In genomic region chr17:30570596-30571265, GRCh38 we compare ENCODE assay signal across 16 cellular contexts.
"Had no signal": no experiment of that assay in that cellular context is flagged by ENCODE, and none has a peak within 500 bp of the region (broad histone marks: within the 10 kb centered on the region; RNA-seq: fewer than 3 reads in every experiment).

No MANE protein-coding gene starts in this region.

- H3K4me2 ChIP-seq: smooth muscle cell had no signal

- H3K36me3 Mint-ChIP-seq: activated naive CD4-positive, alpha-beta T cell treated with anti-CD3 and anti-CD28 coated beads, Interleukin-2, amount 50 U/mL, for 24 hours; mesothelial cell of epicardium had no signal

- H3K36me3 ChIP-seq: adrenal gland, cardiac muscle cell, esophagus muscularis mucosa, right lobe of liver, transverse colon had no signal

- H3K27me3 ChIP-seq: adrenal gland, cardiac muscle cell, right lobe of liver, transverse colon had no signal

- H3K4me3 Mint-ChIP-seq: activated naive CD4-positive, alpha-beta T cell treated with anti-CD3 and anti-CD28 coated beads, Interleukin-2, amount 50 U/mL, for 24 hours; activated T-cell treated with anti-CD3 and anti-CD28 coated beads, Interleukin-2, amount 50 U/mL, for 24 hours; mesothelial cell of epicardium had no signal

- H3K27me3 Mint-ChIP-seq: activated T-cell treated with anti-CD3 and anti-CD28 coated beads, Interleukin-2, amount 50 U/mL, for 24 hours had no signal

- H3K4me1 ChIP-seq: adrenal gland, esophagus muscularis mucosa, right lobe of liver, transverse colon had no signal

- H3K9me3 ChIP-seq: adrenal gland, esophagus muscularis mucosa, right lobe of liver, transverse colon had no signal

- H3K4me1 Mint-ChIP-seq: activated naive CD4-positive, alpha-beta T cell treated with anti-CD3 and anti-CD28 coated beads, Interleukin-2, amount 50 U/mL, for 24 hours had no signal

- ATAC-seq: activated CD4-positive, CD25-positive, alpha-beta regulatory T cell treated with anti-CD3 and anti-CD28 coated beads, Interleukin-2, amount 50 U/mL, for 24 hours; right lobe of liver had no signal

- H3K4me3 ChIP-seq: adrenal gland, cardiac muscle cell, esophagus muscularis mucosa, right lobe of liver, smooth muscle cell, transverse colon had no signal

- DNase-seq: activated T-cell treated with anti-CD3 and anti-CD28 coated beads, Interleukin-2, amount 50 U/mL, for 24 hours; adrenal gland; hippocampal formation; kidney; right lobe of liver; stimulated activated CD4-positive, alpha-beta T cell treated with anti-CD3 and anti-CD28 coated beads, Interleukin-4, amount 100 ng/mL, for 4 hours; stimulated activated CD8-positive, alpha-beta memory T cell treated with anti-CD3 and anti-CD28 coated beads, Interleukin-4, amount 100 ng/mL, for 48 hours; stimulated activated naive CD4-positive, alpha-beta T cell treated with Interleukin-2 at 50 U/mL for 16 hours; substantia nigra; transverse colon had no signal

- H3K27ac Mint-ChIP-seq: activated naive CD4-positive, alpha-beta T cell treated with anti-CD3 and anti-CD28 coated beads, Interleukin-2, amount 50 U/mL, for 24 hours; activated T-cell treated with anti-CD3 and anti-CD28 coated beads, Interleukin-2, amount 50 U/mL, for 24 hours; mesothelial cell of epicardium had no signal

- H3K9me3 Mint-ChIP-seq: activated naive CD4-positive, alpha-beta T cell treated with anti-CD3 and anti-CD28 coated beads, Interleukin-2, amount 50 U/mL, for 24 hours; activated T-cell treated with anti-CD3 and anti-CD28 coated beads, Interleukin-2, amount 50 U/mL, for 24 hours; mesothelial cell of epicardium had no signal

- H3K27ac ChIP-seq: adrenal gland, cardiac muscle cell, esophagus muscularis mucosa, right lobe of liver, transverse colon had no signal
